ENCODE assay signal across 23 cellular contexts in the genomic region with DNA sequence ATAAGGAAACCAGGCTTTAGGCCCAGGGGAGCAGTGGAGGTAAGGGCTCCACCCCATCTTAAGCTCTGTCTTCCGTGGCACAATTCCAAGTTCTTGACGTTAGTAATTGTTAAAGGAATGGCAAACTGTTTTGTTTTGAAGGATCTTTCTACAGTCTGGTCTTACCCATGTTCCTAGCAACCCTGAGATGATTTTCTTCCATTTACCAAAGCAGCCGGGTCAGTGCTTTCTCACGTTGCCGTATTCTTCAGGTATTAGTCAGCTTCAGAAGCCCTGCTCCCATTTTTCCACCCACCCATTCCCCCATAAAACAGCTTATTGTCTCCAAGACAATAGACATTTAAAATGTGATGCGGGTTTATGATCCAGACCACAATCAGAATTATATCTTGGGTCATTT. TPM values are rescaled to one million over a fixed set of nuclear protein-coding genes. Genes with fewer than 3 reads are reported as not detected.
DNase-seq lines count a peak whose midpoint lies in the region; ATAC-seq and TF ChIP-seq lines count a peak whose summit lies in the region.
"Had no signal": no experiment of that assay in that cellular context is flagged by ENCODE, and none has a peak within 500 bp of the region (broad histone marks: within the 10 kb centered on the region; RNA-seq: fewer than 3 reads in every experiment).

No MANE protein-coding gene starts in this region.

- H3K4me1 ChIP-seq in SJSA1 (replicated peaks): peaks cover 10% of the 10 kb centered on the region
- no peaks in the 10 kb centered on the region for H3K4me1 ChIP-seq in foreskin keratinocyte
- H3K4me1 ChIP-seq in A673 (ENCODE audit: insufficient read depth, low read length, poor library complexity, severe bottlenecking): no peaks in the 10 kb centered on the region
- H3K4me1 ChIP-seq: BLaER1 treated with 17β-estradiol and CSF1 and Interleukin-3, amounts not matched to agents 10 nM and 100 nM; Caco-2; Peyer's patch had no signal

- no peaks in the 10 kb centered on the region for H3K9me3 Mint-ChIP-seq in chondrocyte (ENCODE audit: low read depth)
- H3K9me3 Mint-ChIP-seq: CD4-positive, alpha-beta memory T cell had no signal

- H3K4me3 ChIP-seq in SJSA1 (no peak overlapping the region), brain microvascular endothelial cell (ENCODE audit: low read depth, low read length) (no peak overlapping the region), A673 (ENCODE audit: low read depth, low read length, poor library complexity, severe bottlenecking) (no peak overlapping the region)
- H3K4me3 ChIP-seq: BLaER1 treated with 17β-estradiol and CSF1 and Interleukin-3, amounts not matched to agents 10 nM and 100 nM; HAP-1; Peyer's patch had no signal

- H3K9me3 ChIP-seq in SJSA1 (replicated peaks) (no peaks in the 10 kb centered on the region), A673 (ENCODE audit: low read depth, low read length, poor library complexity, severe bottlenecking) (no peaks in the 10 kb centered on the region)
- H3K9me3 ChIP-seq: BLaER1 treated with 17β-estradiol and CSF1 and Interleukin-3, amounts not matched to agents 10 nM and 100 nM; Caco-2; HAP-1; Peyer's patch had no signal

- H3K4me3 Mint-ChIP-seq in chondrocyte (ENCODE audit: unreplicated experiment): no peak overlapping the region
- H3K4me3 Mint-ChIP-seq: CD4-positive, alpha-beta memory T cell had no signal

- CTCF ChIA-PET in A673 (lab: Charles Lee): interaction anchor here (0.5 kb wide), 1 partner anchor 61 kb away, joined by 9 read pairs; no protein-coding TSS in a partner anchor

- H3K27ac ChIP-seq in SJSA1: peak overlapping the region; percentile 17; the same call in 1 of the 2 replicates
- H3K27ac ChIP-seq in brain microvascular endothelial cell: no peak overlapping the region
- H3K27ac ChIP-seq in foreskin keratinocyte: no peak overlapping the region
- no peak overlapping the region for H3K27ac ChIP-seq in A673 (ENCODE audit: low read depth, low read length, poor library complexity, severe bottlenecking)
- H3K27ac ChIP-seq: BLaER1 treated with 17β-estradiol and CSF1 and Interleukin-3, amounts not matched to agents 10 nM and 100 nM; HL-60; Peyer's patch had no signal

- no peak overlapping the region for H3K27ac Mint-ChIP-seq in chondrocyte (ENCODE audit: unreplicated experiment)

- no peaks in the 10 kb centered on the region for H3K27me3 Mint-ChIP-seq in chondrocyte (ENCODE audit: low read depth)
- H3K27me3 Mint-ChIP-seq: CD4-positive, alpha-beta memory T cell had no signal

- POLR2A ChIA-PET in A673 (lab: Charles Lee; ENCODE audit: low non-redundant PET): interaction anchor here (0.6 kb wide), 1 partner anchor 1188 kb away, joined by 3 read pairs; no protein-coding TSS in a partner anchor

- DNase-seq in SJSA1 (ENCODE audit: low read depth in 1 of 2, low spot score in 2 of 2) (no peak), brain microvascular endothelial cell (peak; percentile 57), foreskin keratinocyte (no peak), chondrocyte (ENCODE audit: low spot score) (no peak), A673 (ENCODE audit: low spot score) (no peak), NCI-H748 (lab: John Stamatoyannopoulos, UW; ENCODE audit: unreplicated experiment) (no peak)
- DNase-seq: ACHN; Caco-2; CD4-positive, alpha-beta memory T cell; DMS 273 treated with DMSO at 0.1 percent for 48 hours; DMS79 treated with DMSO at 0.1 percent for 48 hours; KG1; NCI-H1092 treated with DMSO at 0.1 percent for 48 hours; NCI-H1436 treated with DMSO at 0.1 percent for 48 hours; NCI-H1930; NCI-H510A; NCI-H774; Peyer's patch had no signal

- peaks cover 88% of the 10 kb centered on the region for H3K36me3 ChIP-seq in SJSA1
- peaks cover 60% of the 10 kb centered on the region for H3K36me3 ChIP-seq in brain microvascular endothelial cell (replicated peaks)
- peaks cover 25% of the 10 kb centered on the region for H3K36me3 ChIP-seq in A673 (ENCODE audit: insufficient read depth, low read length, poor library complexity, severe bottlenecking)

- H3K36me3 Mint-ChIP-seq in chondrocyte (ENCODE audit: low read depth): peaks cover 53% of the 10 kb centered on the region

- TF ChIP-seq CTCF in brain microvascular endothelial cell (IDR thresholded peaks at IDR 0.05; ENCODE audit: low read depth, low read length, missing control alignments) (no peak), foreskin keratinocyte (conservative IDR thresholded peaks at IDR 0.05) (no peak), chondrocyte (IDR thresholded peaks at IDR 0.05) (no peak), A673 (conservative IDR thresholded peaks at IDR 0.05; ENCODE audit: low read depth, low read length) (no peak)

- BruUV-seq in A673 (replicated peaks; lab: Mats Ljungman, UMichigan): no TSS peak

- no peaks in the 10 kb centered on the region for H3K27me3 ChIP-seq in SJSA1 (replicated peaks)
- no peaks in the 10 kb centered on the region for H3K27me3 ChIP-seq in brain microvascular endothelial cell (replicated peaks)
- no peaks in the 10 kb centered on the region for H3K27me3 ChIP-seq in foreskin keratinocyte
- no peaks in the 10 kb centered on the region for H3K27me3 ChIP-seq in A673 (replicated peaks; ENCODE audit: insufficient read depth, low read depth, low read length, poor library complexity)
- H3K27me3 ChIP-seq: BLaER1 treated with 17β-estradiol and CSF1 and Interleukin-3, amounts not matched to agents 10 nM and 100 nM; Peyer's patch had no signal

- intact Hi-C loops in A673 (cut with micrococcal nuclease; ENCODE audit: unreplicated experiment): no loop called here

- in situ Hi-C loops in brain microvascular endothelial cell (cut with HindIII; ENCODE audit: low pct_ligation_motif_present, low sequenced_read_pairs): no loop called here

- H3K4me1 Mint-ChIP-seq in chondrocyte (ENCODE audit: low read depth): no peaks in the 10 kb centered on the region

- peak; percentile 33 for ATAC-seq in foreskin keratinocyte
- ATAC-seq in HG03354 (IDR thresholded peaks at IDR 0.05; ENCODE audit: poor library complexity, severe bottlenecking, unreplicated experiment): no peak

RNA-seq across cellular contexts. Expression of gene NRIP2, which starts 10.3 kb away (rescaled TPM):
- total RNA-seq in SJSA1 (2014; rRNA removed; shearing (Covaris generic)): 0.32 TPM in 1 of 2 replicates, not detected in the other
- total RNA-seq in foreskin keratinocyte (not detected in 2 replicates), chondrocyte (0.25 to 0.92 TPM in 2 of 3 replicates, not detected in the other), A673 (2021) (0.28 and 0.39 TPM in 2 replicates)
- not detected in 2 replicates for polyA plus RNA-seq in foreskin keratinocyte
- total RNA-seq: Caco-2; CD4-positive, alpha-beta memory T cell; HT-29; Peyer's patch had no signal

RNA-seq across cellular contexts. Expression of gene ITFG2, which starts 12.1 kb away (rescaled TPM):
- total RNA-seq in SJSA1 (2014; rRNA removed; shearing (Covaris generic)): 19.7 and 22.7 TPM in 2 replicates
- total RNA-seq in foreskin keratinocyte: 18.4 and 20.2 TPM in 2 replicates
- 14.5 and 17.2 TPM in 2 replicates for polyA plus RNA-seq in foreskin keratinocyte
- total RNA-seq in chondrocyte: 17.9 to 27.4 TPM (median 24.0 TPM) in 3 replicates
- total RNA-seq in A673 (2021): 37.8 and 39.2 TPM in 2 replicates

RNA-seq across cellular contexts. Expression of gene FKBP4, which starts 29.8 kb away (rescaled TPM):
- 81.8 and 91.1 TPM in 2 replicates for total RNA-seq in SJSA1 (2014; rRNA removed; shearing (Covaris generic))
- total RNA-seq in foreskin keratinocyte: 86.0 and 108 TPM in 2 replicates
- 75.7 and 109 TPM in 2 replicates for polyA plus RNA-seq in foreskin keratinocyte
- 47.5 to 56.9 TPM (median 56.2 TPM) in 3 replicates for total RNA-seq in chondrocyte
- total RNA-seq in A673 (2021): 187 and 196 TPM in 2 replicates

RNA-seq across cellular contexts. Expression of gene TEX52, which starts 32.3 kb away (rescaled TPM):
- not detected in 2 replicates for total RNA-seq in SJSA1 (2014; rRNA removed; shearing (Covaris generic))
- total RNA-seq in foreskin keratinocyte (not detected in 2 replicates), chondrocyte (not detected in 3 replicates), A673 (2021) (0.44 TPM in 1 of 2 replicates, not detected in the other)
- polyA plus RNA-seq in foreskin keratinocyte: not detected in 2 replicates
- total RNA-seq: CD4-positive, alpha-beta memory T cell had no signal
- polyA plus RNA-seq: CD4-positive, alpha-beta memory T cell had no signal

RNA-seq across cellular contexts. Expression of gene FOXM1, which starts 52.4 kb away (rescaled TPM):
- total RNA-seq in SJSA1 (2014; rRNA removed; shearing (Covaris generic)): 55.9 and 66.4 TPM in 2 replicates
- total RNA-seq in foreskin keratinocyte: 70.0 and 91.0 TPM in 2 replicates
- polyA plus RNA-seq in foreskin keratinocyte: 52.8 and 73.4 TPM in 2 replicates
- total RNA-seq in chondrocyte: 13.1 to 17.6 TPM (median 15.2 TPM) in 3 replicates
- 198 and 200 TPM in 2 replicates for total RNA-seq in A673 (2021)
